9 cellular contexts compared by ENCODE assay signal in genomic region chr9:7186175-7186574, GRCh38.
DNase-seq lines count a peak whose midpoint lies in the region; ATAC-seq, FAIRE-seq and TF ChIP-seq lines count a peak whose summit lies in the region.
"Had no signal": no experiment of that assay in that cellular context is flagged by ENCODE, and none has a peak within 500 bp of the region (broad histone marks: within the 10 kb centered on the region; RNA-seq: fewer than 3 reads in every experiment).

No MANE protein-coding gene starts in this region.

- 29 to 44% methylated on average over 1 of the region's 1 CpG for WGBS in heart right ventricle, 2 donors

- H3K27me3 ChIP-seq in heart right ventricle (no peaks in the 10 kb centered on the region), PC-9 (ENCODE audit: insufficient read depth, low read depth) (no peaks in the 10 kb centered on the region), upper lobe of right lung (no peaks in the 10 kb centered on the region), uterus (no peaks in the 10 kb centered on the region)

- H3K9me2 ChIP-seq in PC-9 (ENCODE audit: insufficient read depth) = no peaks in the 10 kb centered on the region

- no peak for TF ChIP-seq POLR2A in uterus (IDR thresholded peaks at IDR 0.05)

- no peak overlapping the region for H2AFZ ChIP-seq in PC-9

- peaks cover 0 to 6% (median 0%) of the 10 kb centered on the region in 9 donors for H3K4me1 ChIP-seq in heart right ventricle
- peaks cover 13% of the 10 kb centered on the region for H3K4me1 ChIP-seq in PC-9 (replicated peaks; ENCODE audit: insufficient read depth)
- H3K4me1 ChIP-seq in upper lobe of right lung = no peaks in the 10 kb centered on the region
- no peaks in the 10 kb centered on the region for H3K4me1 ChIP-seq in uterus

- no TSS peak for BruUV-seq in PC-9 (replicated peaks; lab: Mats Ljungman, UMichigan)

- no peak for FAIRE-seq in frontal cortex (lab: Jason Lieb, UNC)

- no peaks in the 10 kb centered on the region for H3K79me2 ChIP-seq in PC-9 (ENCODE audit: low read depth)

- ATAC-seq in heart right ventricle (no peak), left cardiac atrium (no peak), upper lobe of right lung (no peak)

- no peak overlapping the region for H3K4me2 ChIP-seq in PC-9

- H3K36me3 ChIP-seq in heart right ventricle (no peaks in the 10 kb centered on the region), PC-9 (ENCODE audit: low read depth) (no peaks in the 10 kb centered on the region), upper lobe of right lung (no peaks in the 10 kb centered on the region), uterus (no peaks in the 10 kb centered on the region)

- H3K27ac ChIP-seq in heart right ventricle (no peak overlapping the region), PC-9 (no peak overlapping the region), upper lobe of right lung (no peak overlapping the region), uterus (no peak overlapping the region)

- POLR2A ChIA-PET in PC-9 (lab: Charles Lee; ENCODE audit: unreplicated experiment) = no interaction called here

- CTCF ChIA-PET in PC-9 (lab: Charles Lee) = no interaction called here

- H4K20me1 ChIP-seq in PC-9 (ENCODE audit: insufficient read depth) = no peaks in the 10 kb centered on the region

- H3F3A ChIP-seq in PC-9 (ENCODE audit: insufficient read depth, low read depth) = peaks cover 8% of the 10 kb centered on the region; the same call in 1 of the 2 replicates

- intact Hi-C loops in heart right ventricle (cut with DNase I) (no loop called here), left cardiac atrium (cut with DNase I) (no loop called here), PC-9 (cut with micrococcal nuclease; ENCODE audit: unreplicated experiment) (no loop called here), upper lobe of right lung (cut with DNase I) (no loop called here), uterus (cut with DNase I; ENCODE audit: low total_unique reads) (no loop called here)

- H3K9me3 ChIP-seq in heart right ventricle = peaks cover 0 to 31% (median 7%) of the 10 kb centered on the region in 11 donors
- no peaks in the 10 kb centered on the region for H3K9me3 ChIP-seq in PC-9 (ENCODE audit: insufficient read depth, low read depth)
- no peaks in the 10 kb centered on the region for H3K9me3 ChIP-seq in upper lobe of right lung
- H3K9me3 ChIP-seq in uterus = peaks cover 0 to 4% of the 10 kb centered on the region in 2 donors

- H3K4me3 ChIP-seq in heart right ventricle (no peak overlapping the region), PC-9 (no peak overlapping the region), fibroblast of the aortic adventitia (ENCODE audit: low read depth, low read length) (no peak overlapping the region), upper lobe of right lung (no peak overlapping the region), uterus (no peak overlapping the region)

- DNase-seq in heart right ventricle (no peak), left cardiac atrium (no peak), PC-9 (no peak), fibroblast of the aortic adventitia (ENCODE audit: low read depth) (no peak), upper lobe of right lung (no peak), frontal cortex (ENCODE audit: low spot score in 2 of 2) (no peak), uterus (no peak), 8988T (no peak)
- DNase-seq: COR-L47 had no signal

- TF ChIP-seq CTCF in heart right ventricle (IDR thresholded peaks at IDR 0.05) (peak in 6 of 9 donors; percentile 16 to 51 (median 24)), PC-9 (conservative IDR thresholded peaks at IDR 0.05) (peak; percentile 51), fibroblast of the aortic adventitia (IDR thresholded peaks at IDR 0.05; ENCODE audit: insufficient read depth, low read length) (peak; percentile 53), upper lobe of right lung (IDR thresholded peaks at IDR 0.05) (peak; percentile 31), uterus (IDR thresholded peaks at IDR 0.05) (no peak)

Comparison
In these comparisons a context has a peak if more than half of its experiments do, and no peak if none do; other contexts are left out.
1. CTCF ChIP-seq: peak in heart right ventricle (6 of 9), PC-9 (single experiment), fibroblast of the aortic adventitia (single experiment) and upper lobe of right lung (single experiment); none in uterus (0 of 4).